In the genomic region with DNA sequence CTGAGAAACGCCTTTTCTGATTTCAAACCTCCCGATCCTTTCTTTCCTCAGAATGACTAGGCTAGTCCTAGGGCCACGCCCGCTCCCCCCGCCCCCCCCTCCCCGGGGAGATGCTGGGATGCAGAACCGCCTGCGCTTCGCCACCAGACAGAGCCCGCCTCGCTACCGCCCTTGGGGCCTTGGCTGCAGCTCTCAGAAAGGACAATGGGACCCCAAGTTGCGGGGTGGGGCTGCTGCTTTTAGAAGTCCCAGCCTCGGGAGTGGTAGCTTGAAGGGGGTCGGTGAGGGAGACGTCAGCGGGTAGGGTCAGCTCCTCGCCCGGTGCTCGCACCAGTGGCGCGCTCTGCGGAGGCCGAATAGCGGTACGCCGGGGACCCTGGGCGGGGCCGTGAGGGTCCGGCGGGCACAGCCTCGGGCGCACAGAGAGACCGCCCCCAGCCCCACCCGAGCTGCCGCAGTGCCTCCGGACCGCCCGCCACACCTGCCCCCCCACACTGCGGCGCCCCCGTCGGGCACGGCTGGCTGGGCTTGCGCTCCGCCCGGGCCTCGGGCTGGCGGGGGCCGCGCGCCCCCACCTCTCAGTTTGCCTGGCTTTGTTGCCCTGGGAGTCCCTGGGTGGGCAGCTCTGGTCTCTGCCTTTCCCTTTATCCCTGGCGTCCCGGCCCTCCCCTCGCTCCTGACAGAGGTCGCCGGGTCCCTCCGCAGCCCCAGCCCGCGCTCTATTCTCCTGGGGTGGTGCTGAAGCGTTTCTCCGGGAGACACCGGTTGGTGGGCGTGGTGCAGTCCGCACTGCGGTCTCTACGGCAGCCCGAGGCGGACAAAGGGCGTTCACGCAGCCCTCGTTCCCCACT, we compare ENCODE assay signal across 8 cellular contexts. TPM values are rescaled to one million over a fixed set of nuclear protein-coding genes. Genes with fewer than 3 reads are reported as not detected.
A peak's percentile ranks its signal among the peaks of the same experiment; 100 is the strongest.
DNase-seq lines count a peak whose midpoint lies in the region; ATAC-seq and TF ChIP-seq lines count a peak whose summit lies in the region.

No MANE protein-coding gene starts in this region.

- H3K9me2 ChIP-seq in GM23248 (ENCODE audit: insufficient read depth): no peaks in the 10 kb centered on the region

- peak overlapping the region; percentile 42 for H3K27ac ChIP-seq in GM23248
- H3K27ac ChIP-seq in brain microvascular endothelial cell: peak overlapping the region; percentile 32

- H4K20me1 ChIP-seq in GM23248 (ENCODE audit: insufficient read depth): no peaks in the 10 kb centered on the region

- H3K9me3 ChIP-seq in GM23248 (ENCODE audit: low read depth): no peaks in the 10 kb centered on the region

- peak overlapping the region; percentile 83 for H2AFZ ChIP-seq in GM23248

- WGBS in GM23248 (ENCODE audit: low coverage in 1 of 2, low lambda C conversion rate in 2 of 2, missing lambda C conversion rate in 2 of 2), 2 experiments: 0 to 1% methylated on average over 38 to 70 of the region's 72 CpGs

- H3K4me2 ChIP-seq in GM23248 (ENCODE audit: unreplicated experiment): peak overlapping the region; percentile 97

- H3K36me3 ChIP-seq in GM23248 (ENCODE audit: low read depth) (0 out of 2 replicates have a peak, but pooled peaks cover 7% of the 10 kb centered on the region), brain microvascular endothelial cell (replicated peaks) (no peaks in the 10 kb centered on the region)

- H3K27me3 ChIP-seq in GM23248 (replicated peaks; ENCODE audit: insufficient read depth): no peaks in the 10 kb centered on the region
- H3K27me3 ChIP-seq in brain microvascular endothelial cell (replicated peaks): no peaks in the 10 kb centered on the region

- no peak for ATAC-seq in HG02840 (IDR thresholded peaks at IDR 0.05; ENCODE audit: low FRiP score, unreplicated experiment)
- no peak for ATAC-seq in GM18858 (IDR thresholded peaks at IDR 0.05; ENCODE audit: unreplicated experiment)

- H3K79me2 ChIP-seq in GM23248 (ENCODE audit: insufficient read depth): peaks cover 56% of the 10 kb centered on the region

- in situ Hi-C loops in GM23248 (cut with MboI) (loop anchor here (25.0 kb wide), 1 partner anchor 321 kb away; no protein-coding TSS in a partner anchor), brain microvascular endothelial cell (cut with HindIII; ENCODE audit: low pct_ligation_motif_present, low sequenced_read_pairs) (no loop called here)

- peak overlapping the region; percentile 88 for H3K4me3 ChIP-seq in GM23248
- H3K4me3 ChIP-seq in brain microvascular endothelial cell (ENCODE audit: low read depth, low read length): peak overlapping the region; percentile 95
- H3K4me3 ChIP-seq in iPS-11a (ENCODE audit: low read depth, low read length): peak overlapping the region; percentile 92
- peak overlapping the region; percentile 84 for H3K4me3 ChIP-seq in retinal pigment epithelial cell (ENCODE audit: low read length)

- DNase-seq in COR-L47 (lab: John Stamatoyannopoulos, UW) (peak; percentile 76), GM23248 (peak; percentile 88), NCI-H526 treated with DMSO at 0.1 percent for 48 hours (lab: John Stamatoyannopoulos, UW) (peak; percentile 37), brain microvascular endothelial cell (peak; percentile 70), retinal pigment epithelial cell (ENCODE audit: low read depth) (no peak)

- no peak for TF ChIP-seq CTCF in brain microvascular endothelial cell (IDR thresholded peaks at IDR 0.05; ENCODE audit: low read depth, low read length, missing control alignments)
- no peak for TF ChIP-seq CTCF in retinal pigment epithelial cell (conservative IDR thresholded peaks at IDR 0.05; ENCODE audit: low read depth, low read length)

- peaks cover 29% of the 10 kb centered on the region for H3K4me1 ChIP-seq in GM23248 (ENCODE audit: insufficient read depth)

- peaks cover 23% of the 10 kb centered on the region; the same call in 1 of the 2 replicates for H3F3A ChIP-seq in GM23248 (ENCODE audit: insufficient read depth)

- H3K9ac ChIP-seq in GM23248: peak overlapping the region; percentile 85

RNA-seq across cellular contexts. Expression of gene MAP1B, which starts 1.1 kb away (rescaled TPM):
- 71.7 and 149 TPM in 2 replicates for total RNA-seq in GM23248 (2014; rRNA removed; shearing (Covaris generic))
- 261 and 267 TPM in 2 replicates for polyA plus RNA-seq in GM23248 (2016; fragmentation: Nextera tagmentation; extraction: Ambion mirVana)
